ENCODE assay signal across 13 cellular contexts in genomic region chr17:38403491-38403890, GRCh38. TPM values are rescaled to one million over a fixed set of nuclear protein-coding genes. Genes with fewer than 3 reads are reported as not detected.
DNase-seq lines count a peak whose midpoint lies in the region; ATAC-seq and TF ChIP-seq lines count a peak whose summit lies in the region.
"Had no signal": no experiment of that assay in that cellular context is flagged by ENCODE, and none has a peak within 500 bp of the region (broad histone marks: within the 10 kb centered on the region; RNA-seq: fewer than 3 reads in every experiment).

No MANE protein-coding gene starts in this region.

- no peak for TF ChIP-seq POLR2A in breast epithelium (IDR thresholded peaks at IDR 0.05)
- TF ChIP-seq POLR2A in testis (IDR thresholded peaks at IDR 0.05) = no peak

- H3K27ac Mint-ChIP-seq in MCF 10A (ENCODE audit: low read depth, unreplicated experiment) = no peak overlapping the region

- no peaks in the 10 kb centered on the region for H3K27me3 Mint-ChIP-seq in MCF 10A (ENCODE audit: insufficient read depth, unreplicated experiment)
- H3K27me3 Mint-ChIP-seq: activated T-cell treated with anti-CD3 and anti-CD28 coated beads, Interleukin-2, amount 50 U/mL, for 24 hours had no signal

- intact Hi-C loops in MCF 10A (cut with micrococcal nuclease) = no loop called here
- intact Hi-C loops in breast epithelium (cut with DNase I; ENCODE audit: low total_unique reads) = no loop called here
- intact Hi-C loops in testis (cut with DNase I; ENCODE audit: low total_unique reads) = no loop called here

- H3K9me3 ChIP-seq in breast epithelium (no peaks in the 10 kb centered on the region), testis (no peaks in the 10 kb centered on the region)
- no peaks in the 10 kb centered on the region for H3K9me3 ChIP-seq in effector memory CD4-positive, alpha-beta T cell (ENCODE audit: control insufficient read depth, low read length)

- no peaks in the 10 kb centered on the region for H3K9me3 Mint-ChIP-seq in MCF 10A (ENCODE audit: unreplicated experiment)
- H3K9me3 Mint-ChIP-seq: activated T-cell treated with anti-CD3 and anti-CD28 coated beads, Interleukin-2, amount 50 U/mL, for 24 hours; nephron progenitor cell had no signal

- H3K36me3 Mint-ChIP-seq in MCF 10A (ENCODE audit: insufficient read depth, unreplicated experiment) = peaks cover 27% of the 10 kb centered on the region

- no peaks in the 10 kb centered on the region for H3K4me1 ChIP-seq in breast epithelium
- H3K4me1 ChIP-seq in testis = no peaks in the 10 kb centered on the region
- no peaks in the 10 kb centered on the region for H3K4me1 ChIP-seq in effector memory CD4-positive, alpha-beta T cell (ENCODE audit: control insufficient read depth, insufficient read depth, low read length, poor library complexity, severe bottlenecking)

- TF ChIP-seq CTCF in MCF 10A (IDR thresholded peaks at IDR 0.05; ENCODE audit: unreplicated experiment) (no peak), breast epithelium (IDR thresholded peaks at IDR 0.05) (no peak), testis (IDR thresholded peaks at IDR 0.05) (no peak)

- H3K4me3 Mint-ChIP-seq in MCF 10A (ENCODE audit: unreplicated experiment) = no peak overlapping the region
- H3K4me3 Mint-ChIP-seq: activated T-cell treated with anti-CD3 and anti-CD28 coated beads, Interleukin-2, amount 50 U/mL, for 24 hours; nephron progenitor cell had no signal

- WGBS in testis, 2 donors = 72 to 74% methylated on average over 4 of the region's 4 CpGs

- CTCF ChIA-PET in MCF 10A (lab: Yijun Ruan, JAX) = interaction anchor here (0.8 to 2.1 kb wide), 4 partner anchors 9 to 55 kb away, joined by 4 to 12 read pairs (median 4); no protein-coding TSS in a partner anchor

- peak; percentile 15 for DNase-seq in MCF 10A (ENCODE audit: unreplicated experiment)
- DNase-seq in breast epithelium (ENCODE audit: low spot score in 2 of 2) = no peak
- DNase-seq in NCI-H510A (lab: John Stamatoyannopoulos, UW) = peak; percentile 60
- DNase-seq in skeletal muscle cell (ENCODE audit: low read depth) = peak; percentile 19
- no peak for DNase-seq in testis
- no peak for DNase-seq in effector memory CD4-positive, alpha-beta T cell
- DNase-seq: activated T-cell treated with anti-CD3 and anti-CD28 coated beads, Interleukin-2, amount 50 U/mL, for 24 hours; MM.1S; nephron progenitor cell had no signal

- no TSS peak for BruUV-seq in MCF 10A (replicated peaks; lab: Mats Ljungman, UMichigan)

- H3K27ac ChIP-seq in breast epithelium = no peak overlapping the region
- no peak overlapping the region for H3K27ac ChIP-seq in testis
- H3K27ac ChIP-seq in effector memory CD4-positive, alpha-beta T cell (ENCODE audit: insufficient read depth, low read length, poor library complexity, severe bottlenecking) = no peak overlapping the region

- H3K36me3 ChIP-seq in breast epithelium = no peaks in the 10 kb centered on the region
- no peaks in the 10 kb centered on the region for H3K36me3 ChIP-seq in testis (ENCODE audit: low read depth, missing control alignments)
- H3K36me3 ChIP-seq in effector memory CD4-positive, alpha-beta T cell (ENCODE audit: control insufficient read depth, insufficient read depth, low read length) = peaks cover 15% of the 10 kb centered on the region

- ATAC-seq in esophagus mucosa (peak; percentile 12), GM21381 (IDR thresholded peaks at IDR 0.05; ENCODE audit: unreplicated experiment) (no peak)
- ATAC-seq: Panc1 had no signal

- POLR2A ChIA-PET in MCF 10A (lab: Yijun Ruan, JAX) = interaction anchor here (0.8 kb wide), 1 partner anchor 52 kb away, joined by 3 read pairs; no protein-coding TSS in a partner anchor

- H3K4me3 ChIP-seq in breast epithelium (no peak overlapping the region), skeletal muscle cell (ENCODE audit: low read depth, low read length) (no peak overlapping the region), testis (no peak overlapping the region)
- no peak overlapping the region for H3K4me3 ChIP-seq in effector memory CD4-positive, alpha-beta T cell (ENCODE audit: insufficient read depth, low read depth, low read length, poor library complexity, severe bottlenecking)

- no peaks in the 10 kb centered on the region for H3K4me1 Mint-ChIP-seq in MCF 10A (ENCODE audit: insufficient read depth, unreplicated experiment)

- H3K27me3 ChIP-seq in breast epithelium = no peaks in the 10 kb centered on the region
- no peaks in the 10 kb centered on the region for H3K27me3 ChIP-seq in testis
- H3K27me3 ChIP-seq in effector memory CD4-positive, alpha-beta T cell (replicated peaks; ENCODE audit: control insufficient read depth, insufficient read depth, low read length, poor library complexity, severe bottlenecking) = no peaks in the 10 kb centered on the region

RNA-seq across cellular contexts. Expression of gene ARHGAP23, which starts 24.8 kb away (rescaled TPM):
- total RNA-seq in MCF 10A (2022) (23.2 and 29.2 TPM in 2 replicates), breast epithelium (10 to 100 TPM; 13.8 to 25.2 (median 21.1) TPM), esophagus mucosa (148 TPM), testis (100 to 1,000 TPM; 146 to 235 TPM)
- 78.0 TPM for polyA plus RNA-seq in testis (ENCODE audit: insufficient read depth, low read depth, low replicate concordance)

RNA-seq across cellular contexts. Expression of gene SOCS7, which starts 51.8 kb away (rescaled TPM):
- 26.2 and 32.1 TPM in 2 replicates for total RNA-seq in MCF 10A (2022)
- 10 to 100 TPM in 2 of 3 donors, 1 to 10 TPM in 1; 9.9 to 24.0 (median 14.7) TPM for total RNA-seq in breast epithelium
- 11.9 TPM for total RNA-seq in esophagus mucosa
- total RNA-seq in testis = 100 to 1,000 TPM in 1 of 2 donors, 10 to 100 TPM in 1; 74.9 to 132 TPM
- 132 TPM for polyA plus RNA-seq in testis (ENCODE audit: insufficient read depth, low read depth, low replicate concordance)

RNA-seq across cellular contexts. Expression of gene GPR179, which starts 59.7 kb away (rescaled TPM):
- 0.09 and 0.37 TPM in 2 replicates for total RNA-seq in MCF 10A (2022)
- total RNA-seq in breast epithelium = under 1 TPM; under 0.01 TPM
- not detected for total RNA-seq in esophagus mucosa
- total RNA-seq in testis = 1 to 10 TPM in 1 of 2 donors, under 1 TPM in 1; 0.93 to 1.3 TPM
- 0.61 TPM for polyA plus RNA-seq in testis (ENCODE audit: insufficient read depth, low read depth, low replicate concordance)
- total RNA-seq: endothelial cell of umbilical vein had no signal
- polyA plus RNA-seq: endothelial cell of umbilical vein had no signal

Comparison
In these comparisons a context has a peak if more than half of its experiments do, and no peak if none do; other contexts are left out.
1. DNase-seq: peak in MCF 10A (single experiment), NCI-H510A (single experiment) and skeletal muscle cell (single experiment); none in breast epithelium (0 of 2), testis (single experiment) and effector memory CD4-positive, alpha-beta T cell (0 of 3).